16 cellular contexts compared by ENCODE assay signal in the genomic region with DNA sequence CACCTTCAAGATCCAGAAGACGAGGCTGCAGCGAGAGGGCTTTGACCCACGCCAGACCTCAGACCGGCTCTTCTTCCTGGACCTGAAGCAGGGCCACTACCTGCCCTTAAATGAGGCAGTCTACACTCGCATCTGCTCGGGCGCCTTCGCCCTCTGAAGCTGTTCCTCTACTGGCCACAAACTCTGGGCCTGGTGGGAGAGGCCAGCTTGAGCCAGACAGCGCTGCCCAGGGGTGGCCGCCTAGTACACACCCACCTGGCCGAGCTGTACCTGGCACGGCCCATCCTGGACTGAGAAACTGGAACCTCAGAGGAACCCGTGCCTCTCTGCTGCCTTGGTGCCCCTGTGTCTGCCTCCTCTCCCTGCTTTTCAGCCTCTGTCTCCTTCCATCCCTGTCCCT. TPM values are rescaled to one million over a fixed set of nuclear protein-coding genes. Genes with fewer than 3 reads are reported as not detected.
"Had no signal": no experiment of that assay in that cellular context is flagged by ENCODE, and none has a peak within 500 bp of the region (broad histone marks: within the 10 kb centered on the region; RNA-seq: fewer than 3 reads in every experiment).

No MANE protein-coding gene starts in this region.

- H3K9ac ChIP-seq: neural progenitor cell had no signal

- DNase-seq: activated CD4-positive, alpha-beta T cell treated with anti-CD3 and anti-CD28 coated beads for 4 hours; activated naive CD4-positive, alpha-beta T cell treated with anti-CD3 and anti-CD28 coated beads for 36 hours; adrenal gland; effector memory CD8-positive, alpha-beta T cell; hippocampal formation; small intestine; T-helper 1 cell had no signal

- H3K27me3 ChIP-seq: adrenal gland, neural progenitor cell had no signal

- H3K27ac ChIP-seq: adrenal gland, neural progenitor cell had no signal

- ATAC-seq: activated T-helper 17 cell treated with anti-CD3 and anti-CD28 coated beads, Interleukin-2, amount 50 U/mL, for 72 hours; effector memory CD8-positive, alpha-beta T cell; right cardiac atrium had no signal

- H3K27ac Mint-ChIP-seq: activated naive CD4-positive, alpha-beta T cell treated with anti-CD3 and anti-CD28 coated beads for 36 hours; activated T-helper 17 cell treated with anti-CD3 and anti-CD28 coated beads, Interleukin-2, amount 50 U/mL, for 72 hours; neural progenitor cell had no signal

- H3K9me3 ChIP-seq: adrenal gland had no signal

- H3K36me3 ChIP-seq: neural progenitor cell had no signal

- H3K4me1 Mint-ChIP-seq: activated T-helper 17 cell treated with anti-CD3 and anti-CD28 coated beads, Interleukin-2, amount 50 U/mL, for 72 hours had no signal

- H3K4me3 Mint-ChIP-seq: activated naive CD4-positive, alpha-beta T cell treated with anti-CD3 and anti-CD28 coated beads for 36 hours; activated T-helper 17 cell treated with anti-CD3 and anti-CD28 coated beads, Interleukin-2, amount 50 U/mL, for 72 hours; effector memory CD8-positive, alpha-beta T cell; neural progenitor cell had no signal

- H3K4me3 ChIP-seq: adrenal gland, neural progenitor cell had no signal

- H3K9me3 Mint-ChIP-seq: activated naive CD4-positive, alpha-beta T cell treated with anti-CD3 and anti-CD28 coated beads for 36 hours; activated T-helper 17 cell treated with anti-CD3 and anti-CD28 coated beads, Interleukin-2, amount 50 U/mL, for 72 hours; effector memory CD8-positive, alpha-beta T cell; neural progenitor cell had no signal

- H3K27me3 Mint-ChIP-seq: activated T-helper 17 cell treated with anti-CD3 and anti-CD28 coated beads, Interleukin-2, amount 50 U/mL, for 72 hours; effector memory CD8-positive, alpha-beta T cell had no signal

- H3K4me1 ChIP-seq: neural progenitor cell had no signal

RNA-seq across cellular contexts. Expression of gene NXNL1, which starts 43.7 kb away (rescaled TPM):
- total RNA-seq: activated naive CD4-positive, alpha-beta T cell treated with anti-CD3 and anti-CD28 coated beads for 36 hours; activated T-helper 17 cell treated with anti-CD3 and anti-CD28 coated beads, Interleukin-2, amount 50 U/mL, for 72 hours; epithelial cell of proximal tubule; kidney epithelial cell; lower leg skin; posterior vena cava; temporal lobe; ureter had no signal

RNA-seq across cellular contexts. Expression of gene TMEM221, which starts 56.0 kb away (rescaled TPM):
- total RNA-seq: activated naive CD4-positive, alpha-beta T cell treated with anti-CD3 and anti-CD28 coated beads for 36 hours; activated T-helper 17 cell treated with anti-CD3 and anti-CD28 coated beads, Interleukin-2, amount 50 U/mL, for 72 hours; epithelial cell of proximal tubule had no signal
